In genomic region chr20:64033981-64034493, GRCh38 we compare ENCODE assay signal across 19 cellular contexts. TPM values are rescaled to one million over a fixed set of nuclear protein-coding genes. Genes with fewer than 3 reads are reported as not detected.
DNase-seq lines count a peak whose midpoint lies in the region; ATAC-seq, FAIRE-seq and TF ChIP-seq lines count a peak whose summit lies in the region.
"Had no signal": no experiment of that assay in that cellular context is flagged by ENCODE, and none has a peak within 500 bp of the region (broad histone marks: within the 10 kb centered on the region; RNA-seq: fewer than 3 reads in every experiment).

No MANE protein-coding gene starts in this region.

- TF ChIP-seq CTCF in CD8-positive, alpha-beta T cell (IDR thresholded peaks at IDR 0.05) = no peak
- TF ChIP-seq CTCF in kidney (IDR thresholded peaks at IDR 0.05; ENCODE audit: borderline replicate concordance, extremely low read depth, insufficient read depth) = no peak
- TF ChIP-seq CTCF in vagina (IDR thresholded peaks at IDR 0.05) = no peak

- no peaks in the 10 kb centered on the region for H3K9me3 ChIP-seq in CD8-positive, alpha-beta T cell (ENCODE audit: low read length)
- no peaks in the 10 kb centered on the region for H3K9me3 ChIP-seq in kidney (ENCODE audit: control insufficient read depth in 1 of 2, low read length in 2 of 2)
- H3K9me3 ChIP-seq in vagina = no peaks in the 10 kb centered on the region
- H3K9me3 ChIP-seq: HAP-1, SJCRH30, upper lobe of right lung had no signal

- H3K4me1 Mint-ChIP-seq in CD8-positive, alpha-beta T cell (ENCODE audit: low read depth) = peaks cover 17% of the 10 kb centered on the region

- peaks cover 54% of the 10 kb centered on the region for H3K36me3 Mint-ChIP-seq in CD8-positive, alpha-beta T cell
- H3K36me3 Mint-ChIP-seq in activated naive CD4-positive, alpha-beta T cell treated with anti-CD3 and anti-CD28 coated beads, Interleukin-2, amount 50 U/mL, for 72 hours = peaks cover 0 to 5% of the 10 kb centered on the region in 2 donors

- H3K27ac ChIP-seq in CD8-positive, alpha-beta T cell (ENCODE audit: low read depth, low read length) = no peak overlapping the region
- H3K27ac ChIP-seq in kidney (ENCODE audit: low read depth in 2 of 2, low read length in 2 of 2) (no peak overlapping the region), vagina (no peak overlapping the region)
- H3K27ac ChIP-seq: epithelial cell of prostate, SJCRH30, upper lobe of right lung had no signal

- H3K9ac ChIP-seq in kidney (ENCODE audit: low read length in 2 of 2) = no peak overlapping the region

- H3K27me3 Mint-ChIP-seq in CD8-positive, alpha-beta T cell (ENCODE audit: low read depth) = no peaks in the 10 kb centered on the region

- H3K4me1 ChIP-seq in CD8-positive, alpha-beta T cell (ENCODE audit: insufficient read depth, low read length) = peaks cover 46% of the 10 kb centered on the region
- H3K4me1 ChIP-seq in kidney (ENCODE audit: control insufficient read depth in 1 of 2, insufficient read depth in 1 of 2, low read depth in 1 of 2, low read length in 2 of 2) (peaks cover 0 to 2% of the 10 kb centered on the region in 2 donors), vagina (peaks cover 14% of the 10 kb centered on the region)
- H3K4me1 ChIP-seq: HAP-1 had no signal

- no peak for ATAC-seq in CD8-positive, alpha-beta T cell
- no peak for ATAC-seq in activated naive CD4-positive, alpha-beta T cell treated with anti-CD3 and anti-CD28 coated beads, Interleukin-2, amount 50 U/mL, for 72 hours
- ATAC-seq: upper lobe of right lung had no signal

- CTCF ChIA-PET in CD8-positive, alpha-beta T cell (lab: Charles Lee) = interaction anchor here (0.7 to 1.3 kb wide), 3 partner anchors 36 to 88 kb away, joined by 3 read pairs; no protein-coding TSS in a partner anchor

- FAIRE-seq in kidney (lab: Jason Lieb, UNC) = no peak
- FAIRE-seq: A204.1, colon had no signal

- H3K27ac Mint-ChIP-seq in CD8-positive, alpha-beta T cell = peak overlapping the region; percentile 4
- peak overlapping the region; percentile 82 to 92 for H3K27ac Mint-ChIP-seq in activated naive CD4-positive, alpha-beta T cell treated with anti-CD3 and anti-CD28 coated beads, Interleukin-2, amount 50 U/mL, for 72 hours

- no peaks in the 10 kb centered on the region for H3K27me3 ChIP-seq in CD8-positive, alpha-beta T cell (ENCODE audit: insufficient read depth, low read length)
- peaks cover 7% of the 10 kb centered on the region for H3K27me3 ChIP-seq in vagina
- H3K27me3 ChIP-seq: SJCRH30 had no signal

- no peak overlapping the region for H3K4me3 Mint-ChIP-seq in CD8-positive, alpha-beta T cell

- intact Hi-C loops in CD8-positive, alpha-beta T cell (cut with DNase I, micrococcal nuclease) = no loop called here
- intact Hi-C loops in kidney (cut with DNase I) (no loop called here), vagina (cut with DNase I) (no loop called here)

- H3K9me3 Mint-ChIP-seq in CD8-positive, alpha-beta T cell = no peaks in the 10 kb centered on the region
- no peaks in the 10 kb centered on the region for H3K9me3 Mint-ChIP-seq in activated naive CD4-positive, alpha-beta T cell treated with anti-CD3 and anti-CD28 coated beads, Interleukin-2, amount 50 U/mL, for 72 hours

- POLR2A ChIA-PET in CD8-positive, alpha-beta T cell (lab: Charles Lee) = no interaction called here

- DNase-seq in activated CD4-positive, CD25-positive, alpha-beta regulatory T cell treated with anti-CD3 and anti-CD28 coated beads, Interleukin-2, amount 50 U/mL, for 72 hours = peak; percentile 28
- DNase-seq in activated CD4-positive, CD25-positive, alpha-beta regulatory T cell (lab: John Stamatoyannopoulos, UW) = no peak
- peak in 1 of 7 experiments; percentile 13 for DNase-seq in CD8-positive, alpha-beta T cell
- DNase-seq in activated naive CD4-positive, alpha-beta T cell treated with anti-CD3 and anti-CD28 coated beads, Interleukin-2, amount 50 U/mL, for 72 hours (ENCODE audit: low spot score in 2 of 2) = no peak
- DNase-seq in kidney (peak; percentile 82), vagina (ENCODE audit: extremely low spot score in 2 of 2) (no peak), DMS53 treated with DMSO at 0.1 percent for 48 hours (lab: John Stamatoyannopoulos, UW; ENCODE audit: unreplicated experiment) (no peak)
- no peak for DNase-seq in effector CD4-positive, alpha-beta T cell
- DNase-seq: anterior cingulate cortex, mesendoderm, NCI-H187 treated with DMSO at 0.1 percent for 48 hours, NCI-H446, SJCRH30, upper lobe of right lung had no signal

- H3K4me3 ChIP-seq in CD8-positive, alpha-beta T cell (ENCODE audit: low read depth, low read length) = no peak overlapping the region
- H3K4me3 ChIP-seq in kidney (ENCODE audit: low read length in 2 of 2) = no peak overlapping the region
- H3K4me3 ChIP-seq in vagina = no peak overlapping the region
- H3K4me3 ChIP-seq: HAP-1, SJCRH30, upper lobe of right lung had no signal

- peaks cover 29% of the 10 kb centered on the region for H3K36me3 ChIP-seq in CD8-positive, alpha-beta T cell (ENCODE audit: insufficient read depth, low read length)
- H3K36me3 ChIP-seq in kidney (ENCODE audit: control insufficient read depth in 1 of 2, insufficient read depth in 2 of 2, low read length in 2 of 2) = peaks cover 12 to 22% of the 10 kb centered on the region in 2 donors
- peaks cover 0 to 37% of the 10 kb centered on the region in 2 donors for H3K36me3 ChIP-seq in vagina

- TF ChIP-seq POLR2A in vagina (IDR thresholded peaks at IDR 0.05) = no peak

RNA-seq across cellular contexts. Expression of gene C20orf204, which starts 1.9 kb away (rescaled TPM):
- total RNA-seq in CD8-positive, alpha-beta T cell = 1 to 10 TPM; 6.9 to 7.1 TPM
- total RNA-seq in activated naive CD4-positive, alpha-beta T cell treated with anti-CD3 and anti-CD28 coated beads, Interleukin-2, amount 50 U/mL, for 72 hours = 10 to 100 TPM; 14.2 to 18.8 TPM
- total RNA-seq in kidney (2.4 TPM), vagina (0.98 TPM)
- polyA plus RNA-seq in kidney (ENCODE audit: insufficient read depth, low read depth, low replicate concordance) = 0.75 TPM

RNA-seq across cellular contexts. Expression of gene SOX18, which starts 15.4 kb away (rescaled TPM):
- not detected for total RNA-seq in CD8-positive, alpha-beta T cell
- 1 to 10 TPM in 1 of 2 donors, under 1 TPM in 1; 0.39 to 1.4 TPM for total RNA-seq in activated naive CD4-positive, alpha-beta T cell treated with anti-CD3 and anti-CD28 coated beads, Interleukin-2, amount 50 U/mL, for 72 hours
- 56.7 TPM for total RNA-seq in kidney
- polyA plus RNA-seq in kidney (ENCODE audit: insufficient read depth, low read depth, low replicate concordance) = 36.5 TPM
- total RNA-seq in vagina = 57.2 TPM
- total RNA-seq: M059J had no signal

RNA-seq across cellular contexts. Expression of gene TCEA2, which starts 29.0 kb away (rescaled TPM):
- total RNA-seq in CD8-positive, alpha-beta T cell = 10 to 100 TPM; 18.2 to 18.4 TPM
- total RNA-seq in activated naive CD4-positive, alpha-beta T cell treated with anti-CD3 and anti-CD28 coated beads, Interleukin-2, amount 50 U/mL, for 72 hours = 10 to 100 TPM; 21.9 to 79.3 TPM
- 53.8 TPM for total RNA-seq in kidney
- polyA plus RNA-seq in kidney (ENCODE audit: insufficient read depth, low read depth, low replicate concordance) = 90.9 TPM
- total RNA-seq in vagina = 33.1 TPM

RNA-seq across cellular contexts. Expression of gene RGS19, which starts 45.3 kb away (rescaled TPM):
- total RNA-seq in CD8-positive, alpha-beta T cell = 1 to 10 TPM; 6.9 to 8.1 TPM
- total RNA-seq in activated naive CD4-positive, alpha-beta T cell treated with anti-CD3 and anti-CD28 coated beads, Interleukin-2, amount 50 U/mL, for 72 hours = 10 to 100 TPM; 21.5 to 47.8 TPM
- 20.2 TPM for total RNA-seq in kidney
- polyA plus RNA-seq in kidney (ENCODE audit: insufficient read depth, low read depth, low replicate concordance) = 6.8 TPM
- total RNA-seq in vagina = 20.6 TPM

RNA-seq across cellular contexts. Expression of gene OPRL1, which starts 45.8 kb away (rescaled TPM):
- total RNA-seq in CD8-positive, alpha-beta T cell = under 1 TPM; 0.35 to 0.69 TPM
- total RNA-seq in activated naive CD4-positive, alpha-beta T cell treated with anti-CD3 and anti-CD28 coated beads, Interleukin-2, amount 50 U/mL, for 72 hours = 1 to 10 TPM in 1 of 2 donors, under 1 TPM in 1; 0.32 to 1.2 TPM
- total RNA-seq in kidney (1.2 TPM), vagina (1.5 TPM)
- polyA plus RNA-seq in kidney (ENCODE audit: insufficient read depth, low read depth, low replicate concordance) = 0.39 TPM

Comparison
In these comparisons a context has a peak if more than half of its experiments do, and no peak if none do; other contexts are left out.
1. DNase-seq: peak in activated CD4-positive, CD25-positive, alpha-beta regulatory T cell treated with anti-CD3 and anti-CD28 coated beads, Interleukin-2, amount 50 U/mL, for 72 hours (single experiment) and kidney (single experiment); none in activated CD4-positive, CD25-positive, alpha-beta regulatory T cell (0 of 4), activated naive CD4-positive, alpha-beta T cell treated with anti-CD3 and anti-CD28 coated beads, Interleukin-2, amount 50 U/mL, for 72 hours (0 of 2), vagina (0 of 2), DMS53 treated with DMSO at 0.1 percent for 48 hours (single experiment) and effector CD4-positive, alpha-beta T cell (single experiment).
2. RNA of gene SOX18, which starts 15.4 kb away (total RNA-seq): 57.2 TPM in vagina (single experiment) and 56.7 TPM in kidney (single experiment); 0.39 to 1.4 TPM in activated naive CD4-positive, alpha-beta T cell treated with anti-CD3 and anti-CD28 coated beads, Interleukin-2, amount 50 U/mL, for 72 hours and not detected in CD8-positive, alpha-beta T cell; every median in the first group is over 10 times any median in the second.